14 cellular contexts compared by ENCODE assay signal in the genomic region with DNA sequence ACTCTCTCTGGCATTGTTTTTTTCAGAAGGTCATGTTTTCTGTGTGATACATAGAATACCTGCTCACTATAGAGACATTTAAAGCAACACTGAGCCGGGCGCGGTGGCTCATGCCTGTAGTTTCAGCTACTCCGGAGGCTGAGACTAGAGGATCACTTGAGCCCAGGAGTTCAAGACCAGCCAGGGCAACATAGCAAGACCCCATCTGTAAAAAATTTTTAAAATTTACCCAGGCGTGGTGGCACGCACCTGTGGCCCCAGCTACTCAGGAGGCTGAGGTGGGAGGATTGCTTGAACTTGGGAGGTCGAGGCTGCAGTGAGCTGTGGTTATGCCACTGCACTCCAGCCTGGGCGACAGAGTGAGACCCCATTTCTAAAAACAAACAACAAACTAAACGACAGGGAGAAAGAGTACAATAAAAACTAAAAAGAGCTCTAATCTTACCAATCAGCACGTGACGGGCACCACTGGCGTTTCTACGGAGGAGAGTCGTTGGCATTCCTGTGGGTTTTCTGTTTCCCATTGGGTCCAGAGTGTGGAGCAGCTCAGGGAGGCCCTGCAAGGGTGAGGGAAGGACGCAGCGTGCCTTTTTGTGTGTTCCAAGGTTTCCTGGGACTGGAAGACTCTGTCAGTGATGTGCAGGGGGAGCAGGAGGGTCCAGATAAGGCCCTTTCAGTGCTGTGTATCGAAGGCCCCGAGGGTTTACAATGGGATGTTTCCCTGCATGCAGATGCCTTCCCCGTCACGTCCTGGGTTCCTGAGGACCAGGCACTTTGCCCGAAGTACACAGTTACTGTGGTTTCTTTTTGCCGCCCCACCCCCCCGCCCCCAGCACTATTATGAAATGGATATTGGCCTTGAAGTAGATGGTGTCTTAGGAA. TPM values are rescaled to one million over a fixed set of nuclear protein-coding genes. Genes with fewer than 3 reads are reported as not detected.
DNase-seq lines count a peak whose midpoint lies in the region; ATAC-seq and TF ChIP-seq lines count a peak whose summit lies in the region.
"Had no signal": no experiment of that assay in that cellular context is flagged by ENCODE, and none has a peak within 500 bp of the region (broad histone marks: within the 10 kb centered on the region; RNA-seq: fewer than 3 reads in every experiment).

No MANE protein-coding gene starts in this region.

- H3K4me1 ChIP-seq in lower lobe of right lung (peaks cover 27% of the 10 kb centered on the region), urinary bladder (ENCODE audit: insufficient read depth) (no peaks in the 10 kb centered on the region)

- H3K27me3 ChIP-seq in lower lobe of right lung (ENCODE audit: low read depth), result peaks cover 7% of the 10 kb centered on the region
- H3K27me3 ChIP-seq in brain microvascular endothelial cell (replicated peaks), result peaks cover 11% of the 10 kb centered on the region

- peak overlapping the region; percentile 59 for H3K27ac Mint-ChIP-seq in activated naive CD4-positive, alpha-beta T cell treated with anti-CD3 and anti-CD28 coated beads, Interleukin-2, amount 50 U/mL, for 24 hours
- no peak overlapping the region for H3K27ac Mint-ChIP-seq in activated naive CD4-positive, alpha-beta T cell treated with anti-CD3 and anti-CD28 coated beads, Interleukin-2, amount 10 ng/mL, durations not matched to agents 7 days and 5 days
- H3K27ac Mint-ChIP-seq: activated CD8-positive, alpha-beta T cell treated with anti-CD3 and anti-CD28 coated beads, Interleukin-2, amount 10 ng/mL, durations not matched to agents 7 days and 5 days; T-helper 17 cell had no signal

- 52% methylated on average over 23 of the region's 23 CpGs for WGBS in urinary bladder

- intact Hi-C loops in lower lobe of right lung (cut with DNase I), result loop anchor here (5.0 kb wide), 1 partner anchor 276 kb away; no protein-coding TSS in a partner anchor

- H3K27ac ChIP-seq in cingulate gyrus (ENCODE audit: low read depth, low read length) (peak overlapping the region; percentile 29), lower lobe of right lung (peak overlapping the region; percentile 58), urinary bladder (ENCODE audit: low read depth) (peak overlapping the region; percentile 23), brain microvascular endothelial cell (no peak overlapping the region)
- H3K27ac ChIP-seq: 22Rv1 had no signal

- H3K4me3 Mint-ChIP-seq in activated naive CD4-positive, alpha-beta T cell treated with anti-CD3 and anti-CD28 coated beads, Interleukin-2, amount 50 U/mL, for 24 hours, result no peak overlapping the region
- H3K4me3 Mint-ChIP-seq in activated naive CD4-positive, alpha-beta T cell treated with anti-CD3 and anti-CD28 coated beads, Interleukin-2, amount 10 ng/mL, durations not matched to agents 7 days and 5 days, result no peak overlapping the region
- H3K4me3 Mint-ChIP-seq: activated CD8-positive, alpha-beta T cell treated with anti-CD3 and anti-CD28 coated beads, Interleukin-2, amount 10 ng/mL, durations not matched to agents 7 days and 5 days; T-helper 17 cell had no signal

- H3K9me3 Mint-ChIP-seq in activated naive CD4-positive, alpha-beta T cell treated with anti-CD3 and anti-CD28 coated beads, Interleukin-2, amount 50 U/mL, for 24 hours, result no peaks in the 10 kb centered on the region
- peaks cover 5% of the 10 kb centered on the region for H3K9me3 Mint-ChIP-seq in activated naive CD4-positive, alpha-beta T cell treated with anti-CD3 and anti-CD28 coated beads, Interleukin-2, amount 10 ng/mL, durations not matched to agents 7 days and 5 days

- H3K9me3 ChIP-seq in lower lobe of right lung, result no peaks in the 10 kb centered on the region

- no peak for DNase-seq in activated naive CD4-positive, alpha-beta T cell treated with anti-CD3 and anti-CD28 coated beads, Interleukin-2, amount 10 ng/mL, durations not matched to agents 7 days and 5 days
- no peak for DNase-seq in lower lobe of right lung
- no peak for DNase-seq in brain microvascular endothelial cell
- DNase-seq in NCI-H526 treated with DMSO at 0.1 percent for 48 hours (lab: John Stamatoyannopoulos, UW), result no peak
- no peak for DNase-seq in amygdala (lab: John Stamatoyannopoulos, UW)
- DNase-seq: activated CD8-positive, alpha-beta T cell treated with anti-CD3 and anti-CD28 coated beads, Interleukin-2, amount 10 ng/mL, durations not matched to agents 7 days and 5 days; NCI-H774; stimulated activated CD4-positive, alpha-beta T cell treated with anti-CD3 and anti-CD28 coated beads, Interleukin-4, amount 100 ng/mL, for 24 hours; T-helper 17 cell had no signal

- H3K4me3 ChIP-seq in lower lobe of right lung (no peak overlapping the region), urinary bladder (ENCODE audit: low read depth, low read length) (no peak overlapping the region), brain microvascular endothelial cell (ENCODE audit: low read depth, low read length) (no peak overlapping the region)

- H3K4me1 Mint-ChIP-seq in activated naive CD4-positive, alpha-beta T cell treated with anti-CD3 and anti-CD28 coated beads, Interleukin-2, amount 50 U/mL, for 24 hours, result peaks cover under 1% of the 10 kb centered on the region
- peaks cover under 1% of the 10 kb centered on the region for H3K4me1 Mint-ChIP-seq in activated naive CD4-positive, alpha-beta T cell treated with anti-CD3 and anti-CD28 coated beads, Interleukin-2, amount 10 ng/mL, durations not matched to agents 7 days and 5 days
- H3K4me1 Mint-ChIP-seq: T-helper 17 cell had no signal

- CTCF ChIA-PET in activated naive CD4-positive, alpha-beta T cell treated with anti-CD3 and anti-CD28 coated beads, Interleukin-2, amount 10 ng/mL, durations not matched to agents 7 days and 5 days (lab: Charles Lee), result interaction anchor here (0.8 to 2.3 kb wide), 6 partner anchors 43 to 274 kb away, joined by 3 to 36 read pairs (median 4); no protein-coding TSS in a partner anchor

- ATAC-seq in lower lobe of right lung, result peak; percentile 44 to 45
- ATAC-seq: activated CD8-positive, alpha-beta T cell treated with anti-CD3 and anti-CD28 coated beads, Interleukin-2, amount 10 ng/mL, durations not matched to agents 7 days and 5 days; T-helper 17 cell had no signal

- no peaks in the 10 kb centered on the region for H3K27me3 Mint-ChIP-seq in activated naive CD4-positive, alpha-beta T cell treated with anti-CD3 and anti-CD28 coated beads, Interleukin-2, amount 50 U/mL, for 24 hours
- H3K27me3 Mint-ChIP-seq in activated naive CD4-positive, alpha-beta T cell treated with anti-CD3 and anti-CD28 coated beads, Interleukin-2, amount 10 ng/mL, durations not matched to agents 7 days and 5 days, result peaks cover 9% of the 10 kb centered on the region

- H3K36me3 Mint-ChIP-seq in activated naive CD4-positive, alpha-beta T cell treated with anti-CD3 and anti-CD28 coated beads, Interleukin-2, amount 50 U/mL, for 24 hours, result no peaks in the 10 kb centered on the region
- H3K36me3 Mint-ChIP-seq in activated naive CD4-positive, alpha-beta T cell treated with anti-CD3 and anti-CD28 coated beads, Interleukin-2, amount 10 ng/mL, durations not matched to agents 7 days and 5 days, result no peaks in the 10 kb centered on the region

- no peak for TF ChIP-seq CTCF in lower lobe of right lung (IDR thresholded peaks at IDR 0.05)
- TF ChIP-seq CTCF in brain microvascular endothelial cell (IDR thresholded peaks at IDR 0.05; ENCODE audit: low read depth, low read length, missing control alignments), result no peak

- in situ Hi-C loops in brain microvascular endothelial cell (cut with HindIII; ENCODE audit: low pct_ligation_motif_present, low sequenced_read_pairs), result loop anchor here (10.0 kb wide), 1 partner anchor 273 kb away; no protein-coding TSS in a partner anchor

- H3K36me3 ChIP-seq in lower lobe of right lung, result no peaks in the 10 kb centered on the region
- no peaks in the 10 kb centered on the region for H3K36me3 ChIP-seq in urinary bladder (ENCODE audit: insufficient read depth)
- H3K36me3 ChIP-seq in brain microvascular endothelial cell (replicated peaks), result no peaks in the 10 kb centered on the region

RNA-seq across cellular contexts. Expression of gene RNU6ATAC, which starts 7.2 kb away (rescaled TPM):
- total RNA-seq in lower lobe of right lung, result 248 TPM
- total RNA-seq in urinary bladder, result not detected
- not detected for polyA plus RNA-seq in urinary bladder
- polyA plus RNA-seq: keratinocyte had no signal

RNA-seq across cellular contexts. Expression of gene WDR5, which starts 35.7 kb away (rescaled TPM):
- total RNA-seq in lower lobe of right lung, result 22.6 TPM
- 12.3 TPM for total RNA-seq in urinary bladder
- 25.8 TPM for polyA plus RNA-seq in urinary bladder

Comparison
In these comparisons a context has a peak if more than half of its experiments do, and no peak if none do; other contexts are left out.
1. RNA of gene RNU6ATAC, which starts 7.2 kb away (total RNA-seq): 248 TPM in lower lobe of right lung (single experiment); not detected in urinary bladder (single experiment); every median in the first group is over 100 times any median in the second.